Comparison of ENCODE assay signal across 1 cellular context in genomic region chr11:125123947-125124633, GRCh38.
A peak's percentile ranks its signal among the peaks of the same experiment; 100 is the strongest.
TF ChIP-seq lines count a peak whose summit lies in the region.

No MANE protein-coding gene starts in this region.

TF ChIP-seq in HepG2, 621 proteins besides CTCF, POLR2A, EP300 and RAD21 (continued from another document and continues in another):
- TF ChIP-seq, protein P1, sequence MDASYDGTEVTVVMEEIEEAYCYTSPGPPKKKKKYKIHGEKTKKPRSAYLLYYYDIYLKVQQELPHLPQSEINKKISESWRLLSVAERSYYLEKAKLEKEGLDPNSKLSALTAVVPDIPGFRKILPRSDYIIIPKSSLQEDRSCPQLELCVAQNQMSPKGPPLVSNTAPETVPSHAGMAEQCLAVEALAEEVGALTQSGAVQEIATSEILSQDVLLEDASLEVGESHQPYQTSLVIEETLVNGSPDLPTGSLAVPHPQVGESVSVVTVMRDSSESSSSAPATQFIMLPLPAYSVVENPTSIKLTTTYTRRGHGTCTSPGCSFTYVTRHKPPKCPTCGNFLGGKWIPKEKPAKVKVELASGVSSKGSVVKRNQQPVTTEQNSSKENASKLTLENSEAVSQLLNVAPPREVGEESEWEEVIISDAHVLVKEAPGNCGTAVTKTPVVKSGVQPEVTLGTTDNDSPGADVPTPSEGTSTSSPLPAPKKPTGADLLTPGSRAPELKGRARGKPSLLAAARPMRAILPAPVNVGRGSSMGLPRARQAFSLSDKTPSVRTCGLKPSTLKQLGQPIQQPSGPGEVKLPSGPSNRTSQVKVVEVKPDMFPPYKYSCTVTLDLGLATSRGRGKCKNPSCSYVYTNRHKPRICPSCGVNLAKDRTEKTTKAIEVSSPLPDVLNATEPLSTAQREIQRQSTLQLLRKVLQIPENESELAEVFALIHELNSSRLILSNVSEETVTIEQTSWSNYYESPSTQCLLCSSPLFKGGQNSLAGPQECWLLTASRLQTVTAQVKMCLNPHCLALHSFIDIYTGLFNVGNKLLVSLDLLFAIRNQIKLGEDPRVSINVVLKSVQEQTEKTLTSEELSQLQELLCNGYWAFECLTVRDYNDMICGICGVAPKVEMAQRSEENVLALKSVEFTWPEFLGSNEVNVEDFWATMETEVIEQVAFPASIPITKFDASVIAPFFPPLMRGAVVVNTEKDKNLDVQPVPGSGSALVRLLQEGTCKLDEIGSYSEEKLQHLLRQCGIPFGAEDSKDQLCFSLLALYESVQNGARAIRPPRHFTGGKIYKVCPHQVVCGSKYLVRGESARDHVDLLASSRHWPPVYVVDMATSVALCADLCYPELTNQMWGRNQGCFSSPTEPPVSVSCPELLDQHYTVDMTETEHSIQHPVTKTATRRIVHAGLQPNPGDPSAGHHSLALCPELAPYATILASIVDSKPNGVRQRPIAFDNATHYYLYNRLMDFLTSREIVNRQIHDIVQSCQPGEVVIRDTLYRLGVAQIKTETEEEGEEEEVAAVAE (CRISPR knock-in tag; IDR thresholded peaks at IDR 0.05; ENCODE audit: borderline replicate concordance): no peak
- TF ChIP-seq SMYD3 (CRISPR knock-in tag; IDR thresholded peaks at IDR 0.05) (no peak), ZFX (CRISPR knock-in tag; IDR thresholded peaks at IDR 0.05; ENCODE audit: low read depth) (no peak), ZNF337 (CRISPR knock-in tag; IDR thresholded peaks at IDR 0.05; ENCODE audit: borderline replicate concordance, low read depth) (no peak), PLSCR1 (CRISPR knock-in tag; IDR thresholded peaks at IDR 0.05; ENCODE audit: borderline replicate concordance) (no peak), ZNF7 (CRISPR knock-in tag; IDR thresholded peaks at IDR 0.05) (no peak), NFE2L2 (IDR thresholded peaks at IDR 0.05; ENCODE audit: low read length) (no peak), GPN1 (CRISPR knock-in tag; IDR thresholded peaks at IDR 0.05; ENCODE audit: borderline replicate concordance) (no peak), CCAR2 (optimal IDR thresholded peaks at IDR 0.05; ENCODE audit: low read depth, low read length) (no peak), ZNF17 (CRISPR knock-in tag; IDR thresholded peaks at IDR 0.05) (no peak), KAT8 (CRISPR knock-in tag; IDR thresholded peaks at IDR 0.05) (peak; percentile 82), NCOA5 (CRISPR knock-in tag; IDR thresholded peaks at IDR 0.05) (no peak), ZNF75D (CRISPR knock-in tag; IDR thresholded peaks at IDR 0.05; ENCODE audit: borderline replicate concordance) (no peak), ZNF782 (CRISPR knock-in tag; IDR thresholded peaks at IDR 0.05; ENCODE audit: borderline replicate concordance) (no peak), HOXA7 (CRISPR knock-in tag; IDR thresholded peaks at IDR 0.05) (no peak), ZKSCAN1 (IDR thresholded peaks at IDR 0.05; ENCODE audit: low read length) (no peak), HMG20A (CRISPR knock-in tag; IDR thresholded peaks at IDR 0.05; ENCODE audit: borderline replicate concordance) (no peak), HES4 (CRISPR knock-in tag; IDR thresholded peaks at IDR 0.05; ENCODE audit: borderline replicate concordance) (no peak), ZBTB39 (CRISPR knock-in tag; IDR thresholded peaks at IDR 0.05) (no peak), ETS1 (CRISPR knock-in tag; IDR thresholded peaks at IDR 0.05) (no peak), SMC3 (IDR thresholded peaks at IDR 0.05; ENCODE audit: low read length) (peak; percentile 50; the same call in 1 of the 2 replicates), SNAPC4 (CRISPR knock-in tag; IDR thresholded peaks at IDR 0.05) (no peak), TEAD3 (CRISPR knock-in tag; optimal IDR thresholded peaks at IDR 0.05; ENCODE audit: borderline replicate concordance) (no peak), GZF1 (CRISPR knock-in tag; IDR thresholded peaks at IDR 0.05) (no peak), ZNF225 (CRISPR knock-in tag; IDR thresholded peaks at IDR 0.05) (no peak), KLF6 (CRISPR knock-in tag; IDR thresholded peaks at IDR 0.05) (no peak), GATAD2A (CRISPR knock-in tag; IDR thresholded peaks at IDR 0.05) (no peak), ZNF343 (CRISPR knock-in tag; IDR thresholded peaks at IDR 0.05) (no peak), MED8 (CRISPR knock-in tag; IDR thresholded peaks at IDR 0.05; ENCODE audit: insufficient replicate concordance) (no peak)
- TF ChIP-seq, protein P2, sequence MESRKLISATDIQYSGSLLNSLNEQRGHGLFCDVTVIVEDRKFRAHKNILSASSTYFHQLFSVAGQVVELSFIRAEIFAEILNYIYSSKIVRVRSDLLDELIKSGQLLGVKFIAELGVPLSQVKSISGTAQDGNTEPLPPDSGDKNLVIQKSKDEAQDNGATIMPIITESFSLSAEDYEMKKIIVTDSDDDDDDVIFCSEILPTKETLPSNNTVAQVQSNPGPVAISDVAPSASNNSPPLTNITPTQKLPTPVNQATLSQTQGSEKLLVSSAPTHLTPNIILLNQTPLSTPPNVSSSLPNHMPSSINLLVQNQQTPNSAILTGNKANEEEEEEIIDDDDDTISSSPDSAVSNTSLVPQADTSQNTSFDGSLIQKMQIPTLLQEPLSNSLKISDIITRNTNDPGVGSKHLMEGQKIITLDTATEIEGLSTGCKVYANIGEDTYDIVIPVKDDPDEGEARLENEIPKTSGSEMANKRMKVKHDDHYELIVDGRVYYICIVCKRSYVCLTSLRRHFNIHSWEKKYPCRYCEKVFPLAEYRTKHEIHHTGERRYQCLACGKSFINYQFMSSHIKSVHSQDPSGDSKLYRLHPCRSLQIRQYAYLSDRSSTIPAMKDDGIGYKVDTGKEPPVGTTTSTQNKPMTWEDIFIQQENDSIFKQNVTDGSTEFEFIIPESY (CRISPR knock-in tag; IDR thresholded peaks at IDR 0.05): no peak
- TF ChIP-seq, protein P3, sequence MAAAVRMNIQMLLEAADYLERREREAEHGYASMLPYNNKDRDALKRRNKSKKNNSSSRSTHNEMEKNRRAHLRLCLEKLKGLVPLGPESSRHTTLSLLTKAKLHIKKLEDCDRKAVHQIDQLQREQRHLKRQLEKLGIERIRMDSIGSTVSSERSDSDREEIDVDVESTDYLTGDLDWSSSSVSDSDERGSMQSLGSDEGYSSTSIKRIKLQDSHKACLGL (CRISPR knock-in tag; IDR thresholded peaks at IDR 0.05): no peak
- TF ChIP-seq, protein P4, sequence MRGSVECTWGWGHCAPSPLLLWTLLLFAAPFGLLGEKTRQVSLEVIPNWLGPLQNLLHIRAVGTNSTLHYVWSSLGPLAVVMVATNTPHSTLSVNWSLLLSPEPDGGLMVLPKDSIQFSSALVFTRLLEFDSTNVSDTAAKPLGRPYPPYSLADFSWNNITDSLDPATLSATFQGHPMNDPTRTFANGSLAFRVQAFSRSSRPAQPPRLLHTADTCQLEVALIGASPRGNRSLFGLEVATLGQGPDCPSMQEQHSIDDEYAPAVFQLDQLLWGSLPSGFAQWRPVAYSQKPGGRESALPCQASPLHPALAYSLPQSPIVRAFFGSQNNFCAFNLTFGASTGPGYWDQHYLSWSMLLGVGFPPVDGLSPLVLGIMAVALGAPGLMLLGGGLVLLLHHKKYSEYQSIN (CRISPR knock-in tag; IDR thresholded peaks at IDR 0.05; ENCODE audit: borderline replicate concordance): no peak
- TF ChIP-seq, protein P5, sequence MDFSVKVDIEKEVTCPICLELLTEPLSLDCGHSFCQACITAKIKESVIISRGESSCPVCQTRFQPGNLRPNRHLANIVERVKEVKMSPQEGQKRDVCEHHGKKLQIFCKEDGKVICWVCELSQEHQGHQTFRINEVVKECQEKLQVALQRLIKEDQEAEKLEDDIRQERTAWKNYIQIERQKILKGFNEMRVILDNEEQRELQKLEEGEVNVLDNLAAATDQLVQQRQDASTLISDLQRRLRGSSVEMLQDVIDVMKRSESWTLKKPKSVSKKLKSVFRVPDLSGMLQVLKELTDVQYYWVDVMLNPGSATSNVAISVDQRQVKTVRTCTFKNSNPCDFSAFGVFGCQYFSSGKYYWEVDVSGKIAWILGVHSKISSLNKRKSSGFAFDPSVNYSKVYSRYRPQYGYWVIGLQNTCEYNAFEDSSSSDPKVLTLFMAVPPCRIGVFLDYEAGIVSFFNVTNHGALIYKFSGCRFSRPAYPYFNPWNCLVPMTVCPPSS (IDR thresholded peaks at IDR 0.05): no peak
- TF ChIP-seq, protein P6, sequence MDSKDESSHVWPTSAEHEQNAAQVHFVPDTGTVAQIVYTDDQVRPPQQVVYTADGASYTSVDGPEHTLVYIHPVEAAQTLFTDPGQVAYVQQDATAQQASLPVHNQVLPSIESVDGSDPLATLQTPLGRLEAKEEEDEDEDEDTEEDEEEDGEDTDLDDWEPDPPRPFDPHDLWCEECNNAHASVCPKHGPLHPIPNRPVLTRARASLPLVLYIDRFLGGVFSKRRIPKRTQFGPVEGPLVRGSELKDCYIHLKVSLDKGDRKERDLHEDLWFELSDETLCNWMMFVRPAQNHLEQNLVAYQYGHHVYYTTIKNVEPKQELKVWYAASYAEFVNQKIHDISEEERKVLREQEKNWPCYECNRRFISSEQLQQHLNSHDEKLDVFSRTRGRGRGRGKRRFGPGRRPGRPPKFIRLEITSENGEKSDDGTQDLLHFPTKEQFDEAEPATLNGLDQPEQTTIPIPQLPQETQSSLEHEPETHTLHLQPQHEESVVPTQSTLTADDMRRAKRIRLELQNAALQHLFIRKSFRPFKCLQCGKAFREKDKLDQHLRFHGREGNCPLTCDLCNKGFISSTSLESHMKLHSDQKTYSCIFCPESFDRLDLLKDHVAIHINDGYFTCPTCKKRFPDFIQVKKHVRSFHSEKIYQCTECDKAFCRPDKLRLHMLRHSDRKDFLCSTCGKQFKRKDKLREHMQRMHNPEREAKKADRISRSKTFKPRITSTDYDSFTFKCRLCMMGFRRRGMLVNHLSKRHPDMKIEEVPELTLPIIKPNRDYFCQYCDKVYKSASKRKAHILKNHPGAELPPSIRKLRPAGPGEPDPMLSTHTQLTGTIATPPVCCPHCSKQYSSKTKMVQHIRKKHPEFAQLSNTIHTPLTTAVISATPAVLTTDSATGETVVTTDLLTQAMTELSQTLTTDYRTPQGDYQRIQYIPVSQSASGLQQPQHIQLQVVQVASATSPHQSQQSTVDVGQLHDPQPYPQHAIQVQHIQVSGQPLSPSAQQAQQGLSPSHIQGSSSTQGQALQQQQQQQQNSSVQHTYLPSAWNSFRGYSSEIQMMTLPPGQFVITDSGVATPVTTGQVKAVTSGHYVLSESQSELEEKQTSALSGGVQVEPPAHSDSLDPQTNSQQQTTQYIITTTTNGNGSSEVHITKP (CRISPR knock-in tag; IDR thresholded peaks at IDR 0.05; ENCODE audit: low read depth): no peak
